In genomic region chr4:113355550-113356371, GRCh38 we compare ENCODE assay signal across 8 cellular contexts.
A peak's percentile ranks its signal among the peaks of the same experiment; 100 is the strongest.
DNase-seq lines count a peak whose midpoint lies in the region; ATAC-seq and TF ChIP-seq lines count a peak whose summit lies in the region.

No MANE protein-coding gene starts in this region.

- ATAC-seq in GM18870 (IDR thresholded peaks at IDR 0.05; ENCODE audit: unreplicated experiment) (peak; percentile 99), HG03095 (IDR thresholded peaks at IDR 0.05; ENCODE audit: unreplicated experiment) (peak; percentile 99)

- H3K27me3 ChIP-seq in A673 (replicated peaks; ENCODE audit: insufficient read depth, low read depth, low read length, poor library complexity) (no peaks in the 10 kb centered on the region), SJCRH30 (no peaks in the 10 kb centered on the region)

- TF ChIP-seq CTCF in A673 (conservative IDR thresholded peaks at IDR 0.05; ENCODE audit: low read depth, low read length), result peak; percentile 28; the same call in 1 of the 2 replicates

- CTCF ChIA-PET in A673 (lab: Charles Lee), result no interaction called here

- H3K9me3 Mint-ChIP-seq in immature natural killer cell, result peaks cover 11 to 39% (median 20%) of the 10 kb centered on the region in 6 donors

- no TSS peak for BruUV-seq in A673 (replicated peaks; lab: Mats Ljungman, UMichigan)

- intact Hi-C loops in A673 (cut with micrococcal nuclease; ENCODE audit: unreplicated experiment), result no loop called here

- no peaks in the 10 kb centered on the region for H3K36me3 ChIP-seq in A673 (ENCODE audit: insufficient read depth, low read length, poor library complexity, severe bottlenecking)
- H3K36me3 ChIP-seq in SJCRH30, result peaks cover 6% of the 10 kb centered on the region

- peaks cover 0 to 11% (median 9%) of the 10 kb centered on the region in 3 donors for H3K36me3 Mint-ChIP-seq in immature natural killer cell

- H3K4me3 Mint-ChIP-seq in immature natural killer cell, result peak overlapping the region; percentile 53 to 74 (median 59)

- H3K9me3 ChIP-seq in A673 (ENCODE audit: low read depth, low read length, poor library complexity, severe bottlenecking) (no peaks in the 10 kb centered on the region), SJCRH30 (replicated peaks) (peaks cover 4% of the 10 kb centered on the region; the same call in 1 of the 2 replicates)

- POLR2A ChIA-PET in A673 (lab: Charles Lee; ENCODE audit: low non-redundant PET), result no interaction called here

- H3K4me1 ChIP-seq in A673 (ENCODE audit: insufficient read depth, low read length, poor library complexity, severe bottlenecking), result peaks cover 14% of the 10 kb centered on the region
- H3K4me1 ChIP-seq in SJCRH30, result peaks cover 12% of the 10 kb centered on the region

- H3K27me3 Mint-ChIP-seq in immature natural killer cell (ENCODE audit: low read depth in 3 of 3), result peaks cover 11 to 14% (median 12%) of the 10 kb centered on the region in 3 donors

- H3K27ac Mint-ChIP-seq in immature natural killer cell, result peak overlapping the region; percentile 77 to 87 (median 82)

- peaks cover 36 to 51% of the 10 kb centered on the region in 2 donors for H3K4me1 Mint-ChIP-seq in immature natural killer cell

- peak; percentile 94 for DNase-seq in A673 (ENCODE audit: low spot score)
- peak; percentile 71 to 84 for DNase-seq in SJCRH30
- peak in 3 of 4 experiments; percentile 3 to 19 (median 10) for DNase-seq in activated naive CD4-positive, alpha-beta T cell (lab: John Stamatoyannopoulos, UW)
- peak; percentile 55 to 65 (median 62) for DNase-seq in immature natural killer cell
- peak; percentile 20 for DNase-seq in stimulated activated CD8-positive, alpha-beta memory T cell treated with anti-CD3 and anti-CD28 coated beads, Interleukin-15, amount 100 ng/mL, for 24 hours (ENCODE audit: low read depth)
- DNase-seq in superior temporal gyrus (ENCODE audit: extremely low spot score), result no peak

- H3K4me3 ChIP-seq in A673 (ENCODE audit: low read depth, low read length, poor library complexity, severe bottlenecking) (peak overlapping the region; percentile 20), SJCRH30 (peak overlapping the region; percentile 40)

- H3K27ac ChIP-seq in A673 (ENCODE audit: low read depth, low read length, poor library complexity, severe bottlenecking), result peak overlapping the region; percentile 61
- H3K27ac ChIP-seq in SJCRH30, result peak overlapping the region; percentile 57
